ENCODE assay signal across 16 cellular contexts in genomic region chr4:44237643-44238042, GRCh38.
A peak's percentile ranks its signal among the peaks of the same experiment; 100 is the strongest.
DNase-seq lines count a peak whose midpoint lies in the region; ATAC-seq and TF ChIP-seq lines count a peak whose summit lies in the region.
"Had no signal": no experiment of that assay in that cellular context is flagged by ENCODE, and none has a peak within 500 bp of the region (broad histone marks: within the 10 kb centered on the region; RNA-seq: fewer than 3 reads in every experiment).

No MANE protein-coding gene starts in this region.

- H3K27ac ChIP-seq in breast epithelium: no peak overlapping the region
- no peak overlapping the region for H3K27ac ChIP-seq in PC-3 (ENCODE audit: low read length)

- H3K9me3 ChIP-seq in breast epithelium: no peaks in the 10 kb centered on the region
- H3K9me3 ChIP-seq in PC-3 (ENCODE audit: low read length): no peaks in the 10 kb centered on the region
- H3K9me3 ChIP-seq: HAP-1 had no signal

- peak; percentile 24 for DNase-seq in MCF 10A (ENCODE audit: unreplicated experiment)
- DNase-seq in breast epithelium (ENCODE audit: low spot score in 2 of 2): no peak
- peak; percentile 23 for DNase-seq in PC-3
- DNase-seq in epithelial cell of esophagus (ENCODE audit: low read depth): peak; percentile 41
- DNase-seq in left ventricle myocardium superior: no peak
- no peak for DNase-seq in DMS114 treated with DMSO at 0.1 percent for 48 hours (lab: John Stamatoyannopoulos, UW; ENCODE audit: unreplicated experiment)
- DNase-seq in activated CD8-positive, alpha-beta memory T cell treated with anti-CD3 and anti-CD28 coated beads, Interleukin-2, amount 50 U/mL, for 4 hours: no peak
- DNase-seq in NCI-H2029 treated with DMSO at 0.1 percent for 48 hours (lab: John Stamatoyannopoulos, UW): no peak
- DNase-seq: ACHN; C1 segment of cervical spinal cord; CD4-positive, alpha-beta T cell; DMS153; GF-D8 had no signal

- H3K27ac Mint-ChIP-seq in MCF 10A (ENCODE audit: low read depth, unreplicated experiment): no peak overlapping the region
- H3K27ac Mint-ChIP-seq: B cell; CD4-positive, alpha-beta T cell; IgD-negative memory B cell had no signal

- no peaks in the 10 kb centered on the region for H3K4me1 Mint-ChIP-seq in MCF 10A (ENCODE audit: insufficient read depth, unreplicated experiment)
- H3K4me1 Mint-ChIP-seq: B cell had no signal

- intact Hi-C loops in MCF 10A (cut with micrococcal nuclease) (no loop called here), breast epithelium (cut with DNase I; ENCODE audit: low total_unique reads) (no loop called here), PC-3 (cut with micrococcal nuclease) (no loop called here), left ventricle myocardium superior (cut with micrococcal nuclease) (no loop called here)

- no peaks in the 10 kb centered on the region for H3K27me3 Mint-ChIP-seq in MCF 10A (ENCODE audit: insufficient read depth, unreplicated experiment)
- H3K27me3 Mint-ChIP-seq: B cell; CD4-positive, alpha-beta T cell; IgD-negative memory B cell had no signal

- no TSS peak for BruUV-seq in MCF 10A (replicated peaks; lab: Mats Ljungman, UMichigan)
- no TSS peak for BruUV-seq in PC-3 (replicated peaks; lab: Mats Ljungman, UMichigan)

- no peak overlapping the region for H3K9ac ChIP-seq in PC-3 (ENCODE audit: low read length)

- H3K36me3 Mint-ChIP-seq in MCF 10A (ENCODE audit: insufficient read depth, unreplicated experiment): no peaks in the 10 kb centered on the region
- H3K36me3 Mint-ChIP-seq: IgD-negative memory B cell had no signal

- CTCF ChIA-PET in MCF 10A (lab: Yijun Ruan, JAX) (no interaction called here), PC-3 (lab: Charles Lee) (no interaction called here)

- no peak for TF ChIP-seq POLR2A in breast epithelium (IDR thresholded peaks at IDR 0.05)

- H3K36me3 ChIP-seq in breast epithelium: no peaks in the 10 kb centered on the region
- no peaks in the 10 kb centered on the region for H3K36me3 ChIP-seq in PC-3 (ENCODE audit: low read depth, low read length)
- H3K36me3 ChIP-seq: HAP-1 had no signal

- H3F3A ChIP-seq in PC-3 (ENCODE audit: low read length, unreplicated experiment): no peaks in the 10 kb centered on the region

- H2AFZ ChIP-seq in PC-3 (ENCODE audit: low read length): no peak overlapping the region

- H3K4me2 ChIP-seq in PC-3 (ENCODE audit: low read length): no peak overlapping the region

- peak; percentile 27; the same call in 1 of the 2 replicates for ATAC-seq in PC-3
- no peak for ATAC-seq in left ventricle myocardium superior

- H3K9me3 Mint-ChIP-seq in MCF 10A (ENCODE audit: unreplicated experiment): no peaks in the 10 kb centered on the region

- no peaks in the 10 kb centered on the region for H3K9me2 ChIP-seq in PC-3 (replicated peaks; ENCODE audit: low read length)

- H4K20me1 ChIP-seq in PC-3 (ENCODE audit: low read length): no peaks in the 10 kb centered on the region

- POLR2A ChIA-PET in MCF 10A (lab: Yijun Ruan, JAX) (no interaction called here), PC-3 (lab: Charles Lee; ENCODE audit: unreplicated experiment) (no interaction called here)

- H3K79me2 ChIP-seq in PC-3 (ENCODE audit: low read length): no peaks in the 10 kb centered on the region

- H3K4me1 ChIP-seq in breast epithelium (no peaks in the 10 kb centered on the region), PC-3 (ENCODE audit: insufficient read depth, low read length) (no peaks in the 10 kb centered on the region)
- H3K4me1 ChIP-seq: HAP-1 had no signal

- H3K4me3 ChIP-seq in breast epithelium (no peak overlapping the region), PC-3 (ENCODE audit: low read length) (no peak overlapping the region), epithelial cell of esophagus (ENCODE audit: low read length) (no peak overlapping the region)
- H3K4me3 ChIP-seq: HAP-1 had no signal

- TF ChIP-seq CTCF in MCF 10A (IDR thresholded peaks at IDR 0.05; ENCODE audit: unreplicated experiment) (no peak), breast epithelium (IDR thresholded peaks at IDR 0.05) (no peak), PC-3 (conservative IDR thresholded peaks at IDR 0.05; ENCODE audit: low read depth, low read length) (no peak), epithelial cell of esophagus (IDR thresholded peaks at IDR 0.05; ENCODE audit: insufficient read depth, low read depth, low read length, missing control alignments) (no peak)

- H3K4me3 Mint-ChIP-seq in MCF 10A (ENCODE audit: unreplicated experiment): no peak overlapping the region
- H3K4me3 Mint-ChIP-seq: B cell; CD4-positive, alpha-beta T cell; IgD-negative memory B cell had no signal

- no peaks in the 10 kb centered on the region for H3K27me3 ChIP-seq in breast epithelium
- no peaks in the 10 kb centered on the region for H3K27me3 ChIP-seq in PC-3 (ENCODE audit: low read length)

Comparison
In these comparisons a context has a peak if more than half of its experiments do, and no peak if none do; other contexts are left out.
1. DNase-seq: peak in MCF 10A (single experiment), PC-3 (single experiment) and epithelial cell of esophagus (single experiment); none in breast epithelium (0 of 2), left ventricle myocardium superior (single experiment), DMS114 treated with DMSO at 0.1 percent for 48 hours (single experiment), activated CD8-positive, alpha-beta memory T cell treated with anti-CD3 and anti-CD28 coated beads, Interleukin-2, amount 50 U/mL, for 4 hours (single experiment) and NCI-H2029 treated with DMSO at 0.1 percent for 48 hours (single experiment).